9 cellular contexts compared by ENCODE assay signal in genomic region chr2:196376984-196377877, GRCh38.
DNase-seq lines count a peak whose midpoint lies in the region; ATAC-seq and TF ChIP-seq lines count a peak whose summit lies in the region.
"Had no signal": no experiment of that assay in that cellular context is flagged by ENCODE, and none has a peak within 500 bp of the region (broad histone marks: within the 10 kb centered on the region; RNA-seq: fewer than 3 reads in every experiment).

No MANE protein-coding gene starts in this region.

- H3K36me3 Mint-ChIP-seq in activated CD4-positive, alpha-beta T cell treated with anti-CD3 and anti-CD28 coated beads for 36 hours (ENCODE audit: low read depth) = no peaks in the 10 kb centered on the region
- no peaks in the 10 kb centered on the region for H3K36me3 Mint-ChIP-seq in progenitor cell of endocrine pancreas (ENCODE audit: insufficient read depth)

- POLR2A ChIA-PET in activated CD4-positive, alpha-beta T cell treated with anti-CD3 and anti-CD28 coated beads for 36 hours (lab: Charles Lee) = no interaction called here

- peak; percentile 66 for DNase-seq in activated CD4-positive, alpha-beta T cell treated with anti-CD3 and anti-CD28 coated beads for 36 hours
- DNase-seq in activated CD4-positive, alpha-beta T cell treated with anti-CD3 and anti-CD28 coated beads, Interleukin-2, amount 50 U/mL, for 4 hours = no peak
- DNase-seq in activated naive CD4-positive, alpha-beta T cell treated with anti-CD3 and anti-CD28 coated beads, Interleukin-2, amount 50 U/mL, for 16 hours = peak; percentile 25
- peak; percentile 4 to 39 (median 16) for DNase-seq in stimulated activated CD4-positive, alpha-beta T cell treated with anti-CD3 and anti-CD28 coated beads, TNF-alpha, amount 100 ng/mL, for 24 hours (ENCODE audit: low read depth in 3 of 3)
- DNase-seq in NCI-H2196 treated with DMSO at 0.1 percent for 48 hours (lab: John Stamatoyannopoulos, UW; ENCODE audit: unreplicated experiment) (no peak), progenitor cell of endocrine pancreas (ENCODE audit: low spot score, unreplicated experiment) (no peak), retina (no peak)
- DNase-seq: central memory CD4-positive, alpha-beta T cell had no signal

- H3K9me3 Mint-ChIP-seq in activated CD4-positive, alpha-beta T cell treated with anti-CD3 and anti-CD28 coated beads for 36 hours (ENCODE audit: low read depth) = no peaks in the 10 kb centered on the region
- H3K9me3 Mint-ChIP-seq in progenitor cell of endocrine pancreas (ENCODE audit: low read depth) = no peaks in the 10 kb centered on the region

- H3K27me3 Mint-ChIP-seq in activated CD4-positive, alpha-beta T cell treated with anti-CD3 and anti-CD28 coated beads for 36 hours = peaks cover 4% of the 10 kb centered on the region
- no peaks in the 10 kb centered on the region for H3K27me3 Mint-ChIP-seq in progenitor cell of endocrine pancreas

- peak overlapping the region; percentile 17 for H3K27ac Mint-ChIP-seq in activated CD4-positive, alpha-beta T cell treated with anti-CD3 and anti-CD28 coated beads for 36 hours
- H3K27ac Mint-ChIP-seq in progenitor cell of endocrine pancreas = no peak overlapping the region

- CTCF ChIA-PET in activated CD4-positive, alpha-beta T cell treated with anti-CD3 and anti-CD28 coated beads for 36 hours (lab: Charles Lee) = interaction anchor here (0.6 to 1.2 kb wide), 3 partner anchors 13 to 717 kb away, joined by 3 read pairs; no protein-coding TSS in a partner anchor

- peak; percentile 84 for ATAC-seq in activated CD4-positive, alpha-beta T cell treated with anti-CD3 and anti-CD28 coated beads for 36 hours
- ATAC-seq in HG02623 (IDR thresholded peaks at IDR 0.05; ENCODE audit: unreplicated experiment) = peak; percentile 61

- intact Hi-C loops in activated CD4-positive, alpha-beta T cell treated with anti-CD3 and anti-CD28 coated beads for 36 hours (cut with DNase I, micrococcal nuclease) = no loop called here

- no peak overlapping the region for H3K4me3 Mint-ChIP-seq in activated CD4-positive, alpha-beta T cell treated with anti-CD3 and anti-CD28 coated beads for 36 hours
- no peak overlapping the region for H3K4me3 Mint-ChIP-seq in progenitor cell of endocrine pancreas (ENCODE audit: low read depth)

- peaks cover 13% of the 10 kb centered on the region for H3K4me1 Mint-ChIP-seq in activated CD4-positive, alpha-beta T cell treated with anti-CD3 and anti-CD28 coated beads for 36 hours
- H3K4me1 Mint-ChIP-seq in progenitor cell of endocrine pancreas (ENCODE audit: low read depth) = no peaks in the 10 kb centered on the region

- TF ChIP-seq CTCF in progenitor cell of endocrine pancreas (IDR thresholded peaks at IDR 0.05; ENCODE audit: unreplicated experiment) = no peak

Comparison
In these comparisons a context has a peak if more than half of its experiments do, and no peak if none do; other contexts are left out.
1. DNase-seq: peak in activated CD4-positive, alpha-beta T cell treated with anti-CD3 and anti-CD28 coated beads for 36 hours (single experiment), activated naive CD4-positive, alpha-beta T cell treated with anti-CD3 and anti-CD28 coated beads, Interleukin-2, amount 50 U/mL, for 16 hours (single experiment) and stimulated activated CD4-positive, alpha-beta T cell treated with anti-CD3 and anti-CD28 coated beads, TNF-alpha, amount 100 ng/mL, for 24 hours (3 of 3); none in activated CD4-positive, alpha-beta T cell treated with anti-CD3 and anti-CD28 coated beads, Interleukin-2, amount 50 U/mL, for 4 hours (0 of 2), NCI-H2196 treated with DMSO at 0.1 percent for 48 hours (single experiment), progenitor cell of endocrine pancreas (single experiment) and retina (single experiment).